In genomic region chr20:47332381-47333206, GRCh38 we compare ENCODE assay signal across 12 cellular contexts. TPM values are rescaled to one million over a fixed set of nuclear protein-coding genes. Genes with fewer than 3 reads are reported as not detected.
A peak's percentile ranks its signal among the peaks of the same experiment; 100 is the strongest.
DNase-seq lines count a peak whose midpoint lies in the region; ATAC-seq, FAIRE-seq and TF ChIP-seq lines count a peak whose summit lies in the region.
"Had no signal": no experiment of that assay in that cellular context is flagged by ENCODE, and none has a peak within 500 bp of the region (broad histone marks: within the 10 kb centered on the region; RNA-seq: fewer than 3 reads in every experiment).

No MANE protein-coding gene starts in this region.

- no peak overlapping the region for H2AFZ ChIP-seq in SK-N-SH (ENCODE audit: low read depth)
- H2AFZ ChIP-seq in GM12878 (ENCODE audit: control insufficient read depth, low read depth, low read length): no peak overlapping the region

- H3K9me3 ChIP-seq in SK-N-SH: no peaks in the 10 kb centered on the region
- no peaks in the 10 kb centered on the region for H3K9me3 ChIP-seq in GM12878 (replicated peaks; ENCODE audit: control insufficient read depth, insufficient read depth, low read length)
- H3K9me3 ChIP-seq in lower lobe of right lung: no peaks in the 10 kb centered on the region
- H3K9me3 ChIP-seq in stomach smooth muscle (ENCODE audit: control insufficient read depth in 2 of 2, low read length in 2 of 2): no peaks in the 10 kb centered on the region

- TF ChIP-seq CTCF in SK-N-SH (IDR thresholded peaks at IDR 0.05): no peak
- no peak for TF ChIP-seq CTCF in GM12878 (IDR thresholded peaks at IDR 0.05 in 2 of 3, conservative IDR thresholded peaks at IDR 0.05 in 1 of 3; ENCODE audit: control insufficient read depth in 2 of 3, extremely low read depth in 1 of 3, insufficient read depth in 1 of 3, low read depth in 3 of 3, low read length in 3 of 3)
- TF ChIP-seq CTCF in lower lobe of right lung (IDR thresholded peaks at IDR 0.05): no peak

- H3K4me1 ChIP-seq in SK-N-SH (ENCODE audit: control insufficient read depth in 1 of 2, insufficient read depth in 2 of 2, low read depth in 1 of 2, low read length in 1 of 2) (peaks cover 29 to 30% of the 10 kb centered on the region in 2 experiments; a peak in 3 of 4 replicates), GM12878 (ENCODE audit: control insufficient read depth, insufficient read depth, low read length) (peaks cover 7% of the 10 kb centered on the region), lower lobe of right lung (peaks cover 68% of the 10 kb centered on the region), stomach smooth muscle (ENCODE audit: control insufficient read depth, insufficient read depth, low read length) (peaks cover 58% of the 10 kb centered on the region)

- H3K4me2 ChIP-seq in SK-N-SH (no peak overlapping the region), GM12878 (ENCODE audit: control insufficient read depth, insufficient read depth) (no peak overlapping the region)

- CTCF ChIA-PET in SK-N-SH (lab: Yijun Ruan, JAX): interaction anchor here (1.0 kb wide), 1 partner anchor 51 kb away, joined by 3 read pairs; no protein-coding TSS in a partner anchor
- CTCF ChIA-PET in GM12878 (lab: Yijun Ruan, JAX): no interaction called here

- 91% methylated on average over 8 of the region's 8 CpGs for WGBS in SK-N-SH (ENCODE audit: low lambda C conversion rate)
- 84% methylated on average over 8 of the region's 8 CpGs for WGBS in GM12878 (ENCODE audit: insufficient coverage, insufficient replicate concordance, low lambda C conversion rate, missing lambda C conversion rate)

- TF ChIP-seq RAD21 in SK-N-SH (IDR thresholded peaks at IDR 0.05; ENCODE audit: low read length) (no peak), GM12878 (IDR thresholded peaks at IDR 0.05; ENCODE audit: insufficient read depth, low read depth, low read length) (no peak)

- intact Hi-C loops in GM12878 (cut with micrococcal nuclease; ENCODE audit: unreplicated experiment) (no loop called here), lower lobe of right lung (cut with DNase I) (no loop called here)

- RAD21 ChIA-PET in GM12878 (lab: Charles Lee; ENCODE audit: unreplicated experiment): interaction anchor here (0.6 kb wide), 1 partner anchor 297 kb away, joined by 3 read pairs; no protein-coding TSS in a partner anchor

- peak overlapping the region in 1 of 2 experiments; percentile 91; a peak in 2 of 4 replicates for H3K27ac ChIP-seq in SK-N-SH (ENCODE audit: low read depth in 2 of 2, low read length in 1 of 2)
- no peak overlapping the region for H3K27ac ChIP-seq in GM12878 (ENCODE audit: control insufficient read depth, insufficient read depth)
- peak overlapping the region; percentile 71 for H3K27ac ChIP-seq in lower lobe of right lung
- peak overlapping the region; percentile 97 for H3K27ac ChIP-seq in stomach smooth muscle (ENCODE audit: low read length)
- H3K27ac ChIP-seq: 22Rv1 had no signal

- H3K9me2 ChIP-seq in SK-N-SH: no peaks in the 10 kb centered on the region

- H3K79me2 ChIP-seq in SK-N-SH (ENCODE audit: insufficient read depth) (peaks cover 91% of the 10 kb centered on the region), GM12878 (ENCODE audit: control insufficient read depth, insufficient read depth, low read length) (peaks cover 80% of the 10 kb centered on the region)

- peaks cover 45% of the 10 kb centered on the region for H3F3A ChIP-seq in SK-N-SH (replicated peaks; ENCODE audit: insufficient read depth)

- no TSS peak for BruUV-seq in GM12878 (replicated peaks; lab: Mats Ljungman, UMichigan)

- H3K27me3 ChIP-seq in SK-N-SH (ENCODE audit: insufficient read depth) (no peaks in the 10 kb centered on the region), GM12878 (replicated peaks in 1 of 2; ENCODE audit: control insufficient read depth in 2 of 2, insufficient read depth in 2 of 2, low read length in 1 of 2) (no peaks in the 10 kb centered on the region), lower lobe of right lung (ENCODE audit: low read depth) (no peaks in the 10 kb centered on the region), stomach smooth muscle (ENCODE audit: control insufficient read depth in 1 of 2, insufficient read depth in 2 of 2, low read length in 2 of 2) (no peaks in the 10 kb centered on the region)

- SMC1A ChIA-PET in GM12878 (lab: Charles Lee; ENCODE audit: uncharacterized antibody, unreplicated experiment): interaction anchor here (1.3 kb wide), 1 partner anchor 15 kb away, joined by 3 read pairs; no protein-coding TSS in a partner anchor

- FAIRE-seq in GM12878 (lab: Jason Lieb, UNC): no peak

- TF ChIP-seq EP300 in SK-N-SH (IDR thresholded peaks at IDR 0.05; ENCODE audit: borderline replicate concordance in 1 of 2, low read depth in 1 of 2, low read length in 1 of 2) (no peak), GM12878 (IDR thresholded peaks at IDR 0.05; ENCODE audit: borderline replicate concordance in 1 of 2, control insufficient read depth in 1 of 2, low read depth in 2 of 2, low read length in 2 of 2) (no peak)

- peaks cover 0 to 19% of the 10 kb centered on the region in 2 experiments for H3K36me3 ChIP-seq in SK-N-SH (replicated peaks in 1 of 2; ENCODE audit: control insufficient read depth in 1 of 2, insufficient read depth in 2 of 2, low read length in 1 of 2)
- peaks cover 21 to 24% of the 10 kb centered on the region in 2 experiments; a peak in 3 of 4 replicates for H3K36me3 ChIP-seq in GM12878 (ENCODE audit: control insufficient read depth in 2 of 2, insufficient read depth in 2 of 2, low read length in 1 of 2)
- H3K36me3 ChIP-seq in lower lobe of right lung: peaks cover 14% of the 10 kb centered on the region
- H3K36me3 ChIP-seq in stomach smooth muscle (ENCODE audit: control insufficient read depth in 2 of 2, insufficient read depth in 2 of 2, low read length in 2 of 2): no peaks in the 10 kb centered on the region

- H3K9ac ChIP-seq in SK-N-SH (peak overlapping the region; percentile 40; the same call in 1 of the 2 replicates), GM12878 (ENCODE audit: control insufficient read depth, insufficient read depth, low read length) (no peak overlapping the region), stomach smooth muscle (ENCODE audit: low read length in 2 of 2) (peak overlapping the region in 1 of 2 donors; percentile 12)

- no peak for TF ChIP-seq POLR2A in GM12878 (IDR thresholded peaks at IDR 0.05; ENCODE audit: low read depth, low read length)

- no peak for DNase-seq in SK-N-SH
- no peak for DNase-seq in GM12878 (ENCODE audit: low read depth, low spot score)
- DNase-seq in lower lobe of right lung: no peak
- no peak for DNase-seq in effector CD4-positive, alpha-beta T cell
- no peak for DNase-seq in DMS 273 treated with DMSO at 0.1 percent for 48 hours (lab: John Stamatoyannopoulos, UW)
- DNase-seq in UCSD-AML1 (lab: John Stamatoyannopoulos, UW; ENCODE audit: unreplicated experiment): no peak
- DNase-seq: effector CD8-positive, alpha-beta T cell; NCI-H2081; stimulated activated naive CD4-positive, alpha-beta T cell treated with Interleukin-2 at 50 U/mL for 16 hours had no signal

- H4K20me1 ChIP-seq in SK-N-SH (ENCODE audit: insufficient read depth): no peaks in the 10 kb centered on the region; the same call in 1 of the 2 replicates
- H4K20me1 ChIP-seq in GM12878 (ENCODE audit: control insufficient read depth, insufficient read depth): peaks cover 22% of the 10 kb centered on the region

- in situ Hi-C loops in GM12878 (cut with MboI): no loop called here

- POLR2A ChIA-PET in SK-N-SH (lab: Yijun Ruan, JAX) (no interaction called here), GM12878 (lab: Charles Lee) (no interaction called here)

- ATAC-seq in SK-N-SH treated with all-trans-retinoic acid at 6 μM for 48 hours (no peak), GM12878 (no peak), lower lobe of right lung (no peak)

- H3K4me3 ChIP-seq in SK-N-SH (ENCODE audit: low read depth in 2 of 2, low read length in 1 of 2) (no peak overlapping the region), GM12878 (no peak overlapping the region), lower lobe of right lung (no peak overlapping the region), stomach smooth muscle (ENCODE audit: low read length in 2 of 2) (no peak overlapping the region)

TF ChIP-seq in SK-N-SH, 30 proteins besides CTCF, POLR2A, EP300 and RAD21 (continues in another document):
- TF ChIP-seq MEF2A (IDR thresholded peaks at IDR 0.05; ENCODE audit: borderline replicate concordance, low read depth) (no peak), FOXM1 (IDR thresholded peaks at IDR 0.05; ENCODE audit: low read depth) (no peak)

TF ChIP-seq in SK-N-SH treated with all-trans-retinoic acid at 6 μM for 48 hours, 23 proteins besides CTCF, POLR2A, EP300 and RAD21 (continues in another document):
- TF ChIP-seq ZNF70 (CRISPR knock-in tag; IDR thresholded peaks at IDR 0.05) (no peak), PPARA (CRISPR knock-in tag; IDR thresholded peaks at IDR 0.05; ENCODE audit: borderline replicate concordance) (no peak), ISL1 (CRISPR knock-in tag; IDR thresholded peaks at IDR 0.05) (no peak), ZFP30 (CRISPR knock-in tag; IDR thresholded peaks at IDR 0.05) (no peak), ZNF8 (CRISPR knock-in tag; IDR thresholded peaks at IDR 0.05) (no peak)

TF ChIP-seq in GM12878, 131 proteins besides CTCF, POLR2A, EP300 and RAD21 (continues in another document):
- TF ChIP-seq KLF5 (IDR thresholded peaks at IDR 0.05; ENCODE audit: partially characterized antibody): no peak
- TF ChIP-seq MTA2 (IDR thresholded peaks at IDR 0.05; ENCODE audit: low read depth): no peak
- no peak for TF ChIP-seq SMAD5 (IDR thresholded peaks at IDR 0.05; ENCODE audit: low read depth)
- TF ChIP-seq NFXL1 (IDR thresholded peaks at IDR 0.05; ENCODE audit: borderline replicate concordance): peak; percentile 31

RNA-seq across cellular contexts. Expression of gene ZMYND8, which starts 23.9 kb away (rescaled TPM):
- polyA plus RNA-seq in SK-N-SH (2012; rRNA removed) (20.6 and 25.3 TPM in 2 replicates), GM12878 (2011; rRNA removed) (26.6 and 34.3 TPM in 2 replicates), GM12878 (2014; fragmentation: Illumina TruSeq; extraction: Trizol) (27.1 and 27.9 TPM in 2 replicates), GM12878 (2014; fragmentation: Nextera tagmentation; extraction: Ambion mirVana) (10 to 100 TPM; 12.9 to 18.4 TPM), GM12878 (2014; rRNA removed) (21.7 and 22.7 TPM in 2 replicates), GM12878 (2016; fragmentation: Nextera tagmentation; extraction: Ambion mirVana) (10 to 100 TPM; 22.1 to 25.0 TPM)
- polyA plus RNA-seq in SK-N-SH (2012; cell fraction: cytosol; rRNA removed): 19.5 and 20.5 TPM in 2 replicates
- polyA plus RNA-seq in SK-N-SH (2012; cell fraction: nucleus; rRNA removed): 54.6 and 62.7 TPM in 2 replicates
- 207 and 208 TPM in 2 replicates for total RNA-seq in GM12878 (2013; cell fraction: nucleolus; rRNA removed)
- total RNA-seq in GM12878 (2014; rRNA removed) (17.8 and 18.5 TPM in 2 replicates), GM12878 (2014; rRNA removed; fragmentation: Illumina TruSeq; extraction: Trizol) (24.1 and 24.2 TPM in 2 replicates), GM12878 (2021) (42.1 and 54.8 TPM in 2 replicates), lower lobe of right lung (57.6 TPM)
- polyA plus RNA-seq in GM12878 (2011; ENCODE audit: low read depth): 9.9 TPM
- 21.0 and 23.6 TPM in 2 replicates for polyA plus RNA-seq in GM12878 (2011; cell fraction: cytosol; rRNA removed)
- polyA plus RNA-seq in GM12878 (2011; cell fraction: nucleus; rRNA removed): 69.7 and 78.1 TPM in 2 replicates
- polyA plus RNA-seq in GM12878 (2012): 16.4 and 22.5 TPM in 2 replicates
- polyA minus RNA-seq in GM12878 (2011; rRNA and poly(A)+ RNA removed): 49.9 and 55.7 TPM in 2 replicates
- polyA minus RNA-seq in GM12878 (2011; cell fraction: cytosol; rRNA and poly(A)+ RNA removed): 18.0 and 20.2 TPM in 2 replicates
- polyA minus RNA-seq in GM12878 (2011; cell fraction: nucleus; rRNA and poly(A)+ RNA removed): 45.5 and 61.3 TPM in 2 replicates
